In genomic region chr11:63760487-63761079, GRCh38 we compare ENCODE assay signal across 13 cellular contexts.
"Had no signal": no experiment of that assay in that cellular context is flagged by ENCODE, and none has a peak within 500 bp of the region (broad histone marks: within the 10 kb centered on the region; RNA-seq: fewer than 3 reads in every experiment).

No MANE protein-coding gene starts in this region.

- H3K27me3 Mint-ChIP-seq: central memory CD8-positive, alpha-beta T cell; naive thymus-derived CD8-positive, alpha-beta T cell; stimulated activated naive CD8-positive, alpha-beta T cell treated with anti-CD3 and anti-CD28 coated beads, Interleukin-15, Interleukin-2, amounts not matched to agents 100 ng/mL and 50 ng/mL, for 24 hours had no signal

- ATAC-seq: body of pancreas; left colon; mucosa of descending colon; naive thymus-derived CD8-positive, alpha-beta T cell had no signal

- H3K4me3 ChIP-seq: adrenal gland, body of pancreas, mucosa of descending colon, testis had no signal

- DNase-seq: activated naive CD4-positive, alpha-beta T cell treated with anti-CD3 and anti-CD28 coated beads, Interleukin-2, amount 50 U/mL, for 16 hours; activated T-cell treated with anti-CD3 and anti-CD28 coated beads, Interleukin-2, amount 50 U/mL, for 1 hour; adrenal gland; body of pancreas; cortex of kidney; hippocampal formation; left colon; mucosa of descending colon; naive thymus-derived CD8-positive, alpha-beta T cell; stimulated activated CD4-positive, alpha-beta T cell treated with anti-CD3 and anti-CD28 coated beads, Interleukin-4, amount 100 ng/mL, for 1 hour; testis had no signal

- H3K27ac ChIP-seq: adrenal gland, body of pancreas, testis had no signal

- H3K4me3 Mint-ChIP-seq: central memory CD8-positive, alpha-beta T cell; naive thymus-derived CD8-positive, alpha-beta T cell; stimulated activated naive CD8-positive, alpha-beta T cell treated with anti-CD3 and anti-CD28 coated beads, Interleukin-15, Interleukin-2, amounts not matched to agents 100 ng/mL and 50 ng/mL, for 24 hours had no signal

- H3K4me1 Mint-ChIP-seq: central memory CD8-positive, alpha-beta T cell had no signal

- H3K27ac Mint-ChIP-seq: stimulated activated naive CD8-positive, alpha-beta T cell treated with anti-CD3 and anti-CD28 coated beads, Interleukin-15, Interleukin-2, amounts not matched to agents 100 ng/mL and 50 ng/mL, for 24 hours had no signal

- H3K9me3 Mint-ChIP-seq: central memory CD8-positive, alpha-beta T cell; naive thymus-derived CD8-positive, alpha-beta T cell; stimulated activated naive CD8-positive, alpha-beta T cell treated with anti-CD3 and anti-CD28 coated beads, Interleukin-15, Interleukin-2, amounts not matched to agents 100 ng/mL and 50 ng/mL, for 24 hours had no signal

- H3K9me3 ChIP-seq: adrenal gland, body of pancreas, mucosa of descending colon, testis had no signal

- H3K27me3 ChIP-seq: adrenal gland, body of pancreas, testis had no signal
